In genomic region chr4:7332216-7333023, GRCh38 we compare ENCODE assay signal across 15 cellular contexts.
DNase-seq lines count a peak whose midpoint lies in the region; ATAC-seq and TF ChIP-seq lines count a peak whose summit lies in the region.
"Had no signal": no experiment of that assay in that cellular context is flagged by ENCODE, and none has a peak within 500 bp of the region (broad histone marks: within the 10 kb centered on the region; RNA-seq: fewer than 3 reads in every experiment).

No MANE protein-coding gene starts in this region.

- no TSS peak for BruUV-seq in MCF 10A (replicated peaks; lab: Mats Ljungman, UMichigan)

- intact Hi-C loops in MCF 10A (cut with micrococcal nuclease) (no loop called here), gastrocnemius medialis (cut with DNase I; ENCODE audit: low total_unique reads) (no loop called here), vagina (cut with DNase I) (no loop called here)

- POLR2A ChIA-PET in MCF 10A (lab: Yijun Ruan, JAX) = interaction anchor here (0.7 kb wide), 1 partner anchor 148 kb away, joined by 6 read pairs; no protein-coding TSS in a partner anchor

- no peak overlapping the region for H3K27ac Mint-ChIP-seq in MCF 10A (ENCODE audit: low read depth, unreplicated experiment)
- H3K27ac Mint-ChIP-seq: activated T-helper 1 cell treated with anti-CD3 and anti-CD28 coated beads, Interleukin-12 subunit alpha, Interleukin-12 subunit beta, Interleukin-2, Interleukin-4 antibody, amounts not matched to agents 30 ng/mL and 10 ng/mL and 1 ng/mL, durations not matched to agents 14 hours and 24 hours and 36 hours had no signal

- H3K4me1 ChIP-seq in gastrocnemius medialis (peaks cover 0 to 3% of the 10 kb centered on the region in 2 donors), vagina (peaks cover 47% of the 10 kb centered on the region)

- DNase-seq in ACHN (peak; percentile 50), MCF 10A (ENCODE audit: unreplicated experiment) (peak; percentile 43), myocyte (ENCODE audit: low read depth) (peak; percentile 94), gastrocnemius medialis (no peak), vagina (ENCODE audit: extremely low spot score in 2 of 2) (no peak)
- no peak for DNase-seq in activated CD4-positive, alpha-beta T cell treated with anti-CD3 and anti-CD28 coated beads, Interleukin-2, amount 50 U/mL, for 4 hours
- no peak for DNase-seq in activated CD4-positive, alpha-beta T cell treated with anti-CD3 and anti-CD28 coated beads, Interleukin-2, amount 50 U/mL, for 1 hour
- DNase-seq: central memory CD4-positive, alpha-beta T cell; MV-4-11; NCI-H526; upper lobe of left lung had no signal

- no peak for ATAC-seq in gastrocnemius medialis

- no peak for TF ChIP-seq RAD21 in Ishikawa (IDR thresholded peaks at IDR 0.05; ENCODE audit: low read depth)

- CTCF ChIA-PET in MCF 10A (lab: Yijun Ruan, JAX) = interaction anchor here (0.6 to 1.3 kb wide), 3 partner anchors 8 to 138 kb away, joined by 3 read pairs; no protein-coding TSS in a partner anchor

- H3K36me3 ChIP-seq in gastrocnemius medialis (no peaks in the 10 kb centered on the region), vagina (no peaks in the 10 kb centered on the region)
- H3K36me3 ChIP-seq: BLaER1 treated with 17β-estradiol and CSF1 and Interleukin-3, amounts not matched to agents 10 nM and 100 nM; upper lobe of left lung had no signal

- no peak overlapping the region for H3K4me3 ChIP-seq in gastrocnemius medialis
- H3K4me3 ChIP-seq in vagina = no peak overlapping the region
- H3K4me3 ChIP-seq: BLaER1 treated with 17β-estradiol and CSF1 and Interleukin-3, amounts not matched to agents 10 nM and 100 nM; skin epidermis; upper lobe of left lung had no signal

- H3K27me3 Mint-ChIP-seq in MCF 10A (ENCODE audit: insufficient read depth, unreplicated experiment) = no peaks in the 10 kb centered on the region

- H3K4me3 Mint-ChIP-seq in MCF 10A (ENCODE audit: unreplicated experiment) = no peak overlapping the region
- H3K4me3 Mint-ChIP-seq: activated T-helper 1 cell treated with anti-CD3 and anti-CD28 coated beads, Interleukin-12 subunit alpha, Interleukin-12 subunit beta, Interleukin-2, Interleukin-4 antibody, amounts not matched to agents 30 ng/mL and 10 ng/mL and 1 ng/mL, durations not matched to agents 14 hours and 24 hours and 36 hours had no signal

- in situ Hi-C loops in ACHN (cut with HindIII; ENCODE audit: low pct_ligation_motif_present, low pct_unique_long_range_greater_than_20kb, low sequenced_read_pairs) (no loop called here), gastrocnemius medialis (cut with MboI; ENCODE audit: low sequenced_read_pairs in 4 of 4) (no loop called here)

- TF ChIP-seq POLR2A in gastrocnemius medialis (IDR thresholded peaks at IDR 0.05) = no peak
- TF ChIP-seq POLR2A in vagina (IDR thresholded peaks at IDR 0.05) = no peak

- H3K27ac ChIP-seq in gastrocnemius medialis (no peak overlapping the region), vagina (no peak overlapping the region)
- H3K27ac ChIP-seq: BLaER1 treated with 17β-estradiol and CSF1 and Interleukin-3, amounts not matched to agents 10 nM and 100 nM; skin epidermis; upper lobe of left lung had no signal

- TF ChIP-seq EP300 in Ishikawa (IDR thresholded peaks at IDR 0.05; ENCODE audit: borderline replicate concordance) = no peak

- TF ChIP-seq CTCF in MCF 10A (IDR thresholded peaks at IDR 0.05; ENCODE audit: unreplicated experiment) (no peak), gastrocnemius medialis (IDR thresholded peaks at IDR 0.05 in 4 of 5, conservative IDR thresholded peaks at IDR 0.05 in 1 of 5) (no peak), vagina (IDR thresholded peaks at IDR 0.05) (no peak)

- H3K9me3 Mint-ChIP-seq in MCF 10A (ENCODE audit: unreplicated experiment) = no peaks in the 10 kb centered on the region
- H3K9me3 Mint-ChIP-seq: activated T-helper 1 cell treated with anti-CD3 and anti-CD28 coated beads, Interleukin-12 subunit alpha, Interleukin-12 subunit beta, Interleukin-2, Interleukin-4 antibody, amounts not matched to agents 30 ng/mL and 10 ng/mL and 1 ng/mL, durations not matched to agents 14 hours and 24 hours and 36 hours had no signal

- H3K9me3 ChIP-seq in gastrocnemius medialis (no peaks in the 10 kb centered on the region), vagina (no peaks in the 10 kb centered on the region)
- H3K9me3 ChIP-seq: BLaER1 treated with 17β-estradiol and CSF1 and Interleukin-3, amounts not matched to agents 10 nM and 100 nM; upper lobe of left lung had no signal

- H3K27me3 ChIP-seq in gastrocnemius medialis (peaks cover 0 to 6% (median 0%) of the 10 kb centered on the region in 3 donors), vagina (no peaks in the 10 kb centered on the region)
- H3K27me3 ChIP-seq: BLaER1 treated with 17β-estradiol and CSF1 and Interleukin-3, amounts not matched to agents 10 nM and 100 nM; upper lobe of left lung had no signal

- H3K4me1 Mint-ChIP-seq in MCF 10A (ENCODE audit: insufficient read depth, unreplicated experiment) = peaks cover 13% of the 10 kb centered on the region

- H3K36me3 Mint-ChIP-seq in MCF 10A (ENCODE audit: insufficient read depth, unreplicated experiment) = no peaks in the 10 kb centered on the region

TF ChIP-seq in Ishikawa, 13 proteins besides CTCF, POLR2A, EP300 and RAD21:
- TF ChIP-seq YY1 (IDR thresholded peaks at IDR 0.05; ENCODE audit: low read depth) = no peak
- peak; percentile 52; the same call in 1 of the 2 replicates for TF ChIP-seq NFIC (IDR thresholded peaks at IDR 0.05)

Comparison
In these comparisons a context has a peak if more than half of its experiments do, and no peak if none do; other contexts are left out.
1. DNase-seq: peak in ACHN (single experiment), MCF 10A (single experiment) and myocyte (single experiment); none in activated CD4-positive, alpha-beta T cell treated with anti-CD3 and anti-CD28 coated beads, Interleukin-2, amount 50 U/mL, for 4 hours (0 of 2), activated CD4-positive, alpha-beta T cell treated with anti-CD3 and anti-CD28 coated beads, Interleukin-2, amount 50 U/mL, for 1 hour (single experiment), gastrocnemius medialis (0 of 2) and vagina (0 of 2).